In the genomic region with DNA sequence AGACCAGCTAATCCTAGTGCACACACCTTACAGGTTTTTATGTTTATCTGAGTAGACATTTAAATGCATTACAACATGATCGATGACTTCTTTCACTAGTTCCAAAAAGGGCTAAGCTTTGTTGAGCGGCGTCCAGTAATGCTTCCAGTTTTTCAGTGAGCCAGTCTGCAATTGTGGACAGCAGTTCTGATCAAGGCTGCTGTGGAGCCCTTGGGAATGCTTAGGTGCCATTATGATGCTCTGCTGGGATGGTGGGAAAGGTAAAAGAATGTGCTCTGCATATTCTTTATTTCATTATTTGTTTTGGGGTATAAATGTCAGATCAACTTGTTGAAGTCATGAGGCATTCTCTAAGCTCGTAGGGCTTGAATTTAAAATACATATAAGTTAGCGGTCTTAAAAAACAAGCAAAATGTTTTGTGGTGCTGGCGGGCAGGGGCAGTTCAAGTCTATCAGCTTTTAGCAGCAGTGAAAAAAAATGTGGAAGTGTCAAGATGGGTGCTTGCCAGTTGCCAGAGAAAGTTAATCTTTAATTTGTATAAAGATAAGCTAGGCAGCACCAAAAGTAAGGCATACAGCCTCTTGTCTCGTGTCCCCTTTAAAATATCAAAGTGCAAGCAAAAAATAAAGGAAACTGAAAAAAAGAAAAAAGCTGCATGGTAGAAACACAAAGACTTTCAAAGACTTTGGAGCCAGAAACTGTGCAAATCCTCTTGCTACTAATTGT, we compare ENCODE assay signal across 9 cellular contexts. TPM values are rescaled to one million over a fixed set of nuclear protein-coding genes. Genes with fewer than 3 reads are reported as not detected.
DNase-seq lines count a peak whose midpoint lies in the region; ATAC-seq, FAIRE-seq and TF ChIP-seq lines count a peak whose summit lies in the region.
"Had no signal": no experiment of that assay in that cellular context is flagged by ENCODE, and none has a peak within 500 bp of the region (broad histone marks: within the 10 kb centered on the region; RNA-seq: fewer than 3 reads in every experiment).

No MANE protein-coding gene starts in this region.

- FAIRE-seq in RCC 7860 (lab: Jason Lieb, UNC), result no peak

- peak overlapping the region; percentile 88 to 98 (median 96) for H3K27ac Mint-ChIP-seq in CD14-positive monocyte
- H3K27ac Mint-ChIP-seq in central memory CD8-positive, alpha-beta T cell (ENCODE audit: low read depth), result peak overlapping the region; percentile 69
- H3K27ac Mint-ChIP-seq in naive B cell, result peak overlapping the region in 4 of 6 donors; percentile 20 to 93 (median 37)

- H3K27me3 Mint-ChIP-seq in CD14-positive monocyte (ENCODE audit: low read depth in 3 of 3), result peaks cover 0 to 8% (median 0%) of the 10 kb centered on the region in 3 donors
- no peaks in the 10 kb centered on the region for H3K27me3 Mint-ChIP-seq in central memory CD8-positive, alpha-beta T cell
- H3K27me3 Mint-ChIP-seq in naive B cell, result no peaks in the 10 kb centered on the region

- H2AFZ ChIP-seq in KMS-11 (ENCODE audit: low read depth), result no peak overlapping the region

- no peaks in the 10 kb centered on the region for H3K27me3 ChIP-seq in KMS-11 (ENCODE audit: insufficient read depth, low read depth)

- intact Hi-C loops in CD14-positive monocyte (cut with micrococcal nuclease), result loop anchor here (10.0 kb wide), 2 partner anchors 58 to 178 kb away; no protein-coding TSS in a partner anchor

- H3K4me3 Mint-ChIP-seq in CD14-positive monocyte (peak overlapping the region; percentile 88 to 93), naive B cell (peak overlapping the region in 7 of 8 donors; percentile 44 to 98 (median 92))
- peak overlapping the region; percentile 91 for H3K4me3 Mint-ChIP-seq in central memory CD8-positive, alpha-beta T cell

- H4K20me1 ChIP-seq in KMS-11 (ENCODE audit: insufficient read depth), result no peaks in the 10 kb centered on the region

- peaks cover 53% of the 10 kb centered on the region for H3K79me2 ChIP-seq in KMS-11 (ENCODE audit: insufficient read depth, low read depth)

- DNase-seq in CD14-positive monocyte (ENCODE audit: low spot score) (no peak), naive B cell (no peak), RCC 7860 (ENCODE audit: low spot score) (no peak), MV-4-11 (lab: John Stamatoyannopoulos, UW) (no peak)
- no peak for DNase-seq in central memory CD8-positive, alpha-beta T cell (ENCODE audit: low spot score in 2 of 2)
- DNase-seq: NCI-H524 treated with DMSO at 0.1 percent for 48 hours had no signal

- H3K27ac ChIP-seq in KMS-11, result peak overlapping the region; percentile 83

- no peaks in the 10 kb centered on the region for H3K36me3 ChIP-seq in KMS-11 (ENCODE audit: insufficient read depth)

- H3K9me3 Mint-ChIP-seq in CD14-positive monocyte (peaks cover 0 to 24% (median 3%) of the 10 kb centered on the region in 7 donors), naive B cell (peaks cover 0 to 1% (median 0%) of the 10 kb centered on the region in 7 donors)
- H3K9me3 Mint-ChIP-seq in central memory CD8-positive, alpha-beta T cell, result no peaks in the 10 kb centered on the region

- peak overlapping the region; percentile 96 for H3K4me2 ChIP-seq in KMS-11

- peaks cover 0 to 4% of the 10 kb centered on the region in 2 donors for H3K36me3 Mint-ChIP-seq in CD14-positive monocyte
- H3K36me3 Mint-ChIP-seq in central memory CD8-positive, alpha-beta T cell (ENCODE audit: insufficient read depth), result peaks cover 22% of the 10 kb centered on the region
- H3K36me3 Mint-ChIP-seq in naive B cell, result no peaks in the 10 kb centered on the region

- H3K4me1 ChIP-seq in KMS-11 (ENCODE audit: low read depth, poor library complexity, severe bottlenecking), result peaks cover 57% of the 10 kb centered on the region

- no peak for TF ChIP-seq CTCF in CD14-positive monocyte (IDR thresholded peaks at IDR 0.05)
- TF ChIP-seq CTCF in KMS-11 (conservative IDR thresholded peaks at IDR 0.05; ENCODE audit: low read depth, low read length), result no peak

- no peak for ATAC-seq in central memory CD8-positive, alpha-beta T cell (replicated peaks; ENCODE audit: extremely low read depth, poor library complexity, severe bottlenecking)
- ATAC-seq in naive B cell (ENCODE audit: low read depth in 2 of 2) (no peak), HG03025 (IDR thresholded peaks at IDR 0.05; ENCODE audit: low FRiP score, unreplicated experiment) (no peak), GM19467 (IDR thresholded peaks at IDR 0.05; ENCODE audit: unreplicated experiment) (no peak)

- H3K9ac ChIP-seq in KMS-11, result peak overlapping the region; percentile 83; the same call in 1 of the 2 replicates

- H3K4me3 ChIP-seq in KMS-11 (IDR thresholded peaks at IDR 0.05; ENCODE audit: insufficient read depth, low read depth, low read length), result no peak overlapping the region

- H3K4me1 Mint-ChIP-seq in CD14-positive monocyte (peaks cover 46% of the 10 kb centered on the region), naive B cell (peaks cover 15 to 46% (median 45%) of the 10 kb centered on the region in 3 donors)
- peaks cover 32% of the 10 kb centered on the region for H3K4me1 Mint-ChIP-seq in central memory CD8-positive, alpha-beta T cell

RNA-seq across cellular contexts. Expression of gene MID1IP1, which starts 5.8 kb away (rescaled TPM):
- 10 to 100 TPM; 48.4 to 55.5 TPM for polyA plus RNA-seq in CD14-positive monocyte
- 10 to 100 TPM; 21.8 to 39.4 (median 28.9) TPM for polyA plus RNA-seq in naive B cell (ENCODE audit: low read depth in 6 of 6)

Comparison
In these comparisons a context has a peak if more than half of its experiments do, and no peak if none do; other contexts are left out.
1. H3K27ac Mint-ChIP-seq: peak in every context shown above with its lines; median percentile 96 in CD14-positive monocyte; 69 in central memory CD8-positive, alpha-beta T cell; 37 in naive B cell.